In genomic region chr6:30507849-30508843, GRCh38 we compare ENCODE assay signal across 2 cellular contexts.
TF ChIP-seq lines count a peak whose summit lies in the region.

No MANE protein-coding gene starts in this region.

TF ChIP-seq in IMR-90, 13 proteins besides CTCF, POLR2A, EP300 and RAD21:
- TF ChIP-seq RFX5 (IDR thresholded peaks at IDR 0.05; ENCODE audit: low read depth, low read length) (no peak), MXI1 (IDR thresholded peaks at IDR 0.05; ENCODE audit: borderline replicate concordance, low read depth, low read length) (no peak), USF2 (IDR thresholded peaks at IDR 0.05; ENCODE audit: low read depth, low read length) (no peak), FOS (IDR thresholded peaks at IDR 0.05; ENCODE audit: low read depth, low read length) (no peak), CHD1 (IDR thresholded peaks at IDR 0.05; ENCODE audit: low read depth, low read length) (no peak), NFE2L2 (IDR thresholded peaks at IDR 0.05; ENCODE audit: low read depth, low read length) (no peak), SMC3 (IDR thresholded peaks at IDR 0.05; ENCODE audit: low read depth, low read length) (no peak), RCOR1 (IDR thresholded peaks at IDR 0.05; ENCODE audit: insufficient replicate concordance, low read length) (no peak), CEBPB (IDR thresholded peaks at IDR 0.05; ENCODE audit: low read depth, low read length) (no peak), BHLHE40 (IDR thresholded peaks at IDR 0.05; ENCODE audit: low read depth, low read length) (no peak), MAZ (IDR thresholded peaks at IDR 0.05; ENCODE audit: borderline replicate concordance, low read depth, low read length) (no peak), MAFK (IDR thresholded peaks at IDR 0.05; ENCODE audit: low read depth, low read length) (no peak), ELK1 (IDR thresholded peaks at IDR 0.05; ENCODE audit: borderline replicate concordance, low read depth, low read length) (no peak)

TF ChIP-seq in HEK293T, 16 proteins besides CTCF, POLR2A, EP300 and RAD21:
- no peak for TF ChIP-seq PKNOX1 (IDR thresholded peaks at IDR 0.05)
- TF ChIP-seq NFRKB (IDR thresholded peaks at IDR 0.05) = no peak
- no peak for TF ChIP-seq BHLHE40 (IDR thresholded peaks at IDR 0.05; ENCODE audit: borderline replicate concordance)
- no peak for TF ChIP-seq CTBP1 (IDR thresholded peaks at IDR 0.05; ENCODE audit: borderline replicate concordance)
- TF ChIP-seq HDGF (IDR thresholded peaks at IDR 0.05; ENCODE audit: borderline replicate concordance) = no peak
- no peak for TF ChIP-seq FOXA1 (IDR thresholded peaks at IDR 0.05)
- no peak for TF ChIP-seq ELF4 (IDR thresholded peaks at IDR 0.05)
- TF ChIP-seq SUZ12 (IDR thresholded peaks at IDR 0.05) = no peak
- TF ChIP-seq SP1 (IDR thresholded peaks at IDR 0.05) = no peak
- TF ChIP-seq TARDBP (IDR thresholded peaks at IDR 0.05) = no peak
TF ChIP-seq in HEK293T: peak in this region for 0.
